ENCODE assay signal across 1 cellular context in genomic region chrX:15530318-15530717, GRCh38.
A peak's percentile ranks its signal among the peaks of the same experiment; 100 is the strongest.
TF ChIP-seq lines count a peak whose summit lies in the region.

No MANE protein-coding gene starts in this region.

TF ChIP-seq in K562, 482 proteins besides CTCF, POLR2A, EP300 and RAD21 (continues in another document):
- TF ChIP-seq, protein P1, sequence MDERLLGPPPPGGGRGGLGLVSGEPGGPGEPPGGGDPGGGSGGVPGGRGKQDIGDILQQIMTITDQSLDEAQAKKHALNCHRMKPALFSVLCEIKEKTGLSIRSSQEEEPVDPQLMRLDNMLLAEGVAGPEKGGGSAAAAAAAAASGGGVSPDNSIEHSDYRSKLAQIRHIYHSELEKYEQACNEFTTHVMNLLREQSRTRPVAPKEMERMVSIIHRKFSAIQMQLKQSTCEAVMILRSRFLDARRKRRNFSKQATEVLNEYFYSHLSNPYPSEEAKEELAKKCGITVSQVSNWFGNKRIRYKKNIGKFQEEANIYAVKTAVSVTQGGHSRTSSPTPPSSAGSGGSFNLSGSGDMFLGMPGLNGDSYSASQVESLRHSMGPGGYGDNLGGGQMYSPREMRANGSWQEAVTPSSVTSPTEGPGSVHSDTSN (CRISPR knock-in tag; IDR thresholded peaks at IDR 0.05; ENCODE audit: low read depth), result peak; percentile 48; the same call in 1 of the 2 replicates
- TF ChIP-seq, protein P1 (tag; conservative IDR thresholded peaks at IDR 0.05; ENCODE audit: low read depth), result peak; percentile 92
- TF ChIP-seq ZNF232 (CRISPR knock-in tag; IDR thresholded peaks at IDR 0.05), result no peak
- TF ChIP-seq LCOR (CRISPR knock-in tag; IDR thresholded peaks at IDR 0.05), result no peak
- peak in 1 of 2 experiments; percentile 56; a peak in 1 of 3 replicates for TF ChIP-seq CBX3 (IDR thresholded peaks at IDR 0.05; ENCODE audit: borderline replicate concordance in 1 of 2, low read length in 2 of 2)
- TF ChIP-seq, protein P2, sequence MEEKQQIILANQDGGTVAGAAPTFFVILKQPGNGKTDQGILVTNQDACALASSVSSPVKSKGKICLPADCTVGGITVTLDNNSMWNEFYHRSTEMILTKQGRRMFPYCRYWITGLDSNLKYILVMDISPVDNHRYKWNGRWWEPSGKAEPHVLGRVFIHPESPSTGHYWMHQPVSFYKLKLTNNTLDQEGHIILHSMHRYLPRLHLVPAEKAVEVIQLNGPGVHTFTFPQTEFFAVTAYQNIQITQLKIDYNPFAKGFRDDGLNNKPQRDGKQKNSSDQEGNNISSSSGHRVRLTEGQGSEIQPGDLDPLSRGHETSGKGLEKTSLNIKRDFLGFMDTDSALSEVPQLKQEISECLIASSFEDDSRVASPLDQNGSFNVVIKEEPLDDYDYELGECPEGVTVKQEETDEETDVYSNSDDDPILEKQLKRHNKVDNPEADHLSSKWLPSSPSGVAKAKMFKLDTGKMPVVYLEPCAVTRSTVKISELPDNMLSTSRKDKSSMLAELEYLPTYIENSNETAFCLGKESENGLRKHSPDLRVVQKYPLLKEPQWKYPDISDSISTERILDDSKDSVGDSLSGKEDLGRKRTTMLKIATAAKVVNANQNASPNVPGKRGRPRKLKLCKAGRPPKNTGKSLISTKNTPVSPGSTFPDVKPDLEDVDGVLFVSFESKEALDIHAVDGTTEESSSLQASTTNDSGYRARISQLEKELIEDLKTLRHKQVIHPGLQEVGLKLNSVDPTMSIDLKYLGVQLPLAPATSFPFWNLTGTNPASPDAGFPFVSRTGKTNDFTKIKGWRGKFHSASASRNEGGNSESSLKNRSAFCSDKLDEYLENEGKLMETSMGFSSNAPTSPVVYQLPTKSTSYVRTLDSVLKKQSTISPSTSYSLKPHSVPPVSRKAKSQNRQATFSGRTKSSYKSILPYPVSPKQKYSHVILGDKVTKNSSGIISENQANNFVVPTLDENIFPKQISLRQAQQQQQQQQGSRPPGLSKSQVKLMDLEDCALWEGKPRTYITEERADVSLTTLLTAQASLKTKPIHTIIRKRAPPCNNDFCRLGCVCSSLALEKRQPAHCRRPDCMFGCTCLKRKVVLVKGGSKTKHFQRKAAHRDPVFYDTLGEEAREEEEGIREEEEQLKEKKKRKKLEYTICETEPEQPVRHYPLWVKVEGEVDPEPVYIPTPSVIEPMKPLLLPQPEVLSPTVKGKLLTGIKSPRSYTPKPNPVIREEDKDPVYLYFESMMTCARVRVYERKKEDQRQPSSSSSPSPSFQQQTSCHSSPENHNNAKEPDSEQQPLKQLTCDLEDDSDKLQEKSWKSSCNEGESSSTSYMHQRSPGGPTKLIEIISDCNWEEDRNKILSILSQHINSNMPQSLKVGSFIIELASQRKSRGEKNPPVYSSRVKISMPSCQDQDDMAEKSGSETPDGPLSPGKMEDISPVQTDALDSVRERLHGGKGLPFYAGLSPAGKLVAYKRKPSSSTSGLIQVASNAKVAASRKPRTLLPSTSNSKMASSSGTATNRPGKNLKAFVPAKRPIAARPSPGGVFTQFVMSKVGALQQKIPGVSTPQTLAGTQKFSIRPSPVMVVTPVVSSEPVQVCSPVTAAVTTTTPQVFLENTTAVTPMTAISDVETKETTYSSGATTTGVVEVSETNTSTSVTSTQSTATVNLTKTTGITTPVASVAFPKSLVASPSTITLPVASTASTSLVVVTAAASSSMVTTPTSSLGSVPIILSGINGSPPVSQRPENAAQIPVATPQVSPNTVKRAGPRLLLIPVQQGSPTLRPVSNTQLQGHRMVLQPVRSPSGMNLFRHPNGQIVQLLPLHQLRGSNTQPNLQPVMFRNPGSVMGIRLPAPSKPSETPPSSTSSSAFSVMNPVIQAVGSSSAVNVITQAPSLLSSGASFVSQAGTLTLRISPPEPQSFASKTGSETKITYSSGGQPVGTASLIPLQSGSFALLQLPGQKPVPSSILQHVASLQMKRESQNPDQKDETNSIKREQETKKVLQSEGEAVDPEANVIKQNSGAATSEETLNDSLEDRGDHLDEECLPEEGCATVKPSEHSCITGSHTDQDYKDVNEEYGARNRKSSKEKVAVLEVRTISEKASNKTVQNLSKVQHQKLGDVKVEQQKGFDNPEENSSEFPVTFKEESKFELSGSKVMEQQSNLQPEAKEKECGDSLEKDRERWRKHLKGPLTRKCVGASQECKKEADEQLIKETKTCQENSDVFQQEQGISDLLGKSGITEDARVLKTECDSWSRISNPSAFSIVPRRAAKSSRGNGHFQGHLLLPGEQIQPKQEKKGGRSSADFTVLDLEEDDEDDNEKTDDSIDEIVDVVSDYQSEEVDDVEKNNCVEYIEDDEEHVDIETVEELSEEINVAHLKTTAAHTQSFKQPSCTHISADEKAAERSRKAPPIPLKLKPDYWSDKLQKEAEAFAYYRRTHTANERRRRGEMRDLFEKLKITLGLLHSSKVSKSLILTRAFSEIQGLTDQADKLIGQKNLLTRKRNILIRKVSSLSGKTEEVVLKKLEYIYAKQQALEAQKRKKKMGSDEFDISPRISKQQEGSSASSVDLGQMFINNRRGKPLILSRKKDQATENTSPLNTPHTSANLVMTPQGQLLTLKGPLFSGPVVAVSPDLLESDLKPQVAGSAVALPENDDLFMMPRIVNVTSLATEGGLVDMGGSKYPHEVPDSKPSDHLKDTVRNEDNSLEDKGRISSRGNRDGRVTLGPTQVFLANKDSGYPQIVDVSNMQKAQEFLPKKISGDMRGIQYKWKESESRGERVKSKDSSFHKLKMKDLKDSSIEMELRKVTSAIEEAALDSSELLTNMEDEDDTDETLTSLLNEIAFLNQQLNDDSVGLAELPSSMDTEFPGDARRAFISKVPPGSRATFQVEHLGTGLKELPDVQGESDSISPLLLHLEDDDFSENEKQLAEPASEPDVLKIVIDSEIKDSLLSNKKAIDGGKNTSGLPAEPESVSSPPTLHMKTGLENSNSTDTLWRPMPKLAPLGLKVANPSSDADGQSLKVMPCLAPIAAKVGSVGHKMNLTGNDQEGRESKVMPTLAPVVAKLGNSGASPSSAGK (IDR thresholded peaks at IDR 0.05), result peak; percentile 78
- TF ChIP-seq NFATC3 (IDR thresholded peaks at IDR 0.05), result no peak
- TF ChIP-seq ZNF239 (CRISPR knock-in tag; IDR thresholded peaks at IDR 0.05), result no peak
- 0 out of 2 replicates have a peak, but pooled peaks have one; percentile 13 for TF ChIP-seq CBFA2T2 (conservative IDR thresholded peaks at IDR 0.05)
- TF ChIP-seq IRF9 (tag; IDR thresholded peaks at IDR 0.05), result no peak
- no peak for TF ChIP-seq DDX20 (tag; IDR thresholded peaks at IDR 0.05; ENCODE audit: low read depth)
- no peak for TF ChIP-seq ZNF143 (CRISPR knock-in tag; IDR thresholded peaks at IDR 0.05)
- no peak for TF ChIP-seq MAFF (IDR thresholded peaks at IDR 0.05; ENCODE audit: low read length)
- 0 out of 4 replicates have a peak, but pooled peaks of 1 of the 2 experiments have one; percentile 21 for TF ChIP-seq MAZ (CRISPR knock-in tag; conservative IDR thresholded peaks at IDR 0.05 in 1 of 2, IDR thresholded peaks at IDR 0.05 in 1 of 2)
- no peak for TF ChIP-seq ZC3H11A (IDR thresholded peaks at IDR 0.05; ENCODE audit: low read depth, low read length)
- no peak for TF ChIP-seq HDAC6 (IDR thresholded peaks at IDR 0.05; ENCODE audit: low read depth, low read length)
- TF ChIP-seq ZNF609 (CRISPR knock-in tag; IDR thresholded peaks at IDR 0.05; ENCODE audit: borderline replicate concordance), result no peak
- TF ChIP-seq FOXM1 (IDR thresholded peaks at IDR 0.05; ENCODE audit: low read depth), result peak; percentile 23; the same call in 1 of the 2 replicates
- no peak for TF ChIP-seq FOXM1 (CRISPR knock-in tag; IDR thresholded peaks at IDR 0.05; ENCODE audit: low read depth)
- TF ChIP-seq TOE1 (IDR thresholded peaks at IDR 0.05; ENCODE audit: borderline replicate concordance), result no peak
- no peak for TF ChIP-seq TOE1 (CRISPR knock-in tag; IDR thresholded peaks at IDR 0.05; ENCODE audit: borderline replicate concordance, low read depth)
- TF ChIP-seq, protein P3, sequence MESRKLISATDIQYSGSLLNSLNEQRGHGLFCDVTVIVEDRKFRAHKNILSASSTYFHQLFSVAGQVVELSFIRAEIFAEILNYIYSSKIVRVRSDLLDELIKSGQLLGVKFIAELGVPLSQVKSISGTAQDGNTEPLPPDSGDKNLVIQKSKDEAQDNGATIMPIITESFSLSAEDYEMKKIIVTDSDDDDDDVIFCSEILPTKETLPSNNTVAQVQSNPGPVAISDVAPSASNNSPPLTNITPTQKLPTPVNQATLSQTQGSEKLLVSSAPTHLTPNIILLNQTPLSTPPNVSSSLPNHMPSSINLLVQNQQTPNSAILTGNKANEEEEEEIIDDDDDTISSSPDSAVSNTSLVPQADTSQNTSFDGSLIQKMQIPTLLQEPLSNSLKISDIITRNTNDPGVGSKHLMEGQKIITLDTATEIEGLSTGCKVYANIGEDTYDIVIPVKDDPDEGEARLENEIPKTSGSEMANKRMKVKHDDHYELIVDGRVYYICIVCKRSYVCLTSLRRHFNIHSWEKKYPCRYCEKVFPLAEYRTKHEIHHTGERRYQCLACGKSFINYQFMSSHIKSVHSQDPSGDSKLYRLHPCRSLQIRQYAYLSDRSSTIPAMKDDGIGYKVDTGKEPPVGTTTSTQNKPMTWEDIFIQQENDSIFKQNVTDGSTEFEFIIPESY (CRISPR knock-in tag; IDR thresholded peaks at IDR 0.05), result no peak
- no peak for TF ChIP-seq MTA2 (IDR thresholded peaks at IDR 0.05; ENCODE audit: low read depth)
- TF ChIP-seq U2AF1 (optimal IDR thresholded peaks at IDR 0.05; ENCODE audit: low read depth, low read length), result no peak
- no peak for TF ChIP-seq ATF7 (IDR thresholded peaks at IDR 0.05)
- no peak for TF ChIP-seq PHF20 (IDR thresholded peaks at IDR 0.05; ENCODE audit: partially characterized antibody)
- peak; percentile 72 for TF ChIP-seq L3MBTL2 (IDR thresholded peaks at IDR 0.05)
- TF ChIP-seq NONO (IDR thresholded peaks at IDR 0.05; ENCODE audit: low read depth in 2 of 2, low read length in 1 of 2), result no peak
- no peak for TF ChIP-seq NFYB (IDR thresholded peaks at IDR 0.05; ENCODE audit: extremely low read depth, insufficient read length)
- TF ChIP-seq ZNF511 (CRISPR knock-in tag; IDR thresholded peaks at IDR 0.05), result no peak
- no peak for TF ChIP-seq GMEB1 (CRISPR knock-in tag; IDR thresholded peaks at IDR 0.05)
- no peak for TF ChIP-seq HDAC2 (IDR thresholded peaks at IDR 0.05)
- no peak for TF ChIP-seq PHF21A (IDR thresholded peaks at IDR 0.05; ENCODE audit: borderline replicate concordance, low read depth)
- no peak for TF ChIP-seq SIX5 (IDR thresholded peaks at IDR 0.05; ENCODE audit: borderline replicate concordance in 1 of 2, insufficient read depth in 1 of 2, low read depth in 1 of 2, low read length in 2 of 2)
- TF ChIP-seq CBX2 (IDR thresholded peaks at IDR 0.05; ENCODE audit: insufficient read depth, low read length, poor library complexity, severe bottlenecking), result no peak
- TF ChIP-seq WHSC1 (IDR thresholded peaks at IDR 0.05; ENCODE audit: low read length), result no peak
